Comparison of ENCODE assay signal across 20 cellular contexts in the genomic region with DNA sequence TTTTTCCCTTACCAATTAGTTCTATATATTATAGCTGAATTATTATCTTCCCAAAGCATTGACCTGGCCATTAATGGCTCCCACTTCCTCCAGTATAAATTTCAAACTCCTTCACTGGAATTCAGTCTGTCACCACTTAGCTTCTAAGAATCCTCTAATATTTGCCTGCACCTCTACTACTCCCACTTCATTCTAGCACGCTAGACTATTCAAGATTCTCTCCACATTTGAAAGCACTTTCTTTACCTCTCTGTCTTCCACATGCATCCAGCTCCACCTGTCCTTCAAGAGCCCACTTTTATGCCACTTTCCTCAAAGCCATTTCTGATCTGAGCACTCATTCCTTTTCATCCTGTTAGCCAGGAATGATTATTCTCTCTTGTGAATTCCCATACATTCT.
"Had no signal": no experiment of that assay in that cellular context is flagged by ENCODE, and none has a peak within 500 bp of the region (broad histone marks: within the 10 kb centered on the region; RNA-seq: fewer than 3 reads in every experiment).

No MANE protein-coding gene starts in this region.

- H3K27ac ChIP-seq: RWPE1 had no signal

- FAIRE-seq: RCC 7860 had no signal

- H3K9ac ChIP-seq: SK-N-SH had no signal

- H3K4me2 ChIP-seq: SK-N-SH had no signal

- DNase-seq: KBM-7, MV-4-11, NCI-H1048, NCI-H1105, NCI-H1436 treated with DMSO at 0.1 percent for 48 hours, NCI-H1694, NCI-H187 treated with DMSO at 0.1 percent for 48 hours, NCI-H2029 treated with DMSO at 0.1 percent for 48 hours, NCI-H2171, NCI-H226, NCI-H446, NCI-H510A, NCI-H524 treated with DMSO at 0.1 percent for 48 hours, NCI-H69, NCI-H774, SHP77, SK-N-SH, SW 1271 had no signal

- H3K9me3 ChIP-seq: SK-N-SH had no signal
